In the genomic region with DNA sequence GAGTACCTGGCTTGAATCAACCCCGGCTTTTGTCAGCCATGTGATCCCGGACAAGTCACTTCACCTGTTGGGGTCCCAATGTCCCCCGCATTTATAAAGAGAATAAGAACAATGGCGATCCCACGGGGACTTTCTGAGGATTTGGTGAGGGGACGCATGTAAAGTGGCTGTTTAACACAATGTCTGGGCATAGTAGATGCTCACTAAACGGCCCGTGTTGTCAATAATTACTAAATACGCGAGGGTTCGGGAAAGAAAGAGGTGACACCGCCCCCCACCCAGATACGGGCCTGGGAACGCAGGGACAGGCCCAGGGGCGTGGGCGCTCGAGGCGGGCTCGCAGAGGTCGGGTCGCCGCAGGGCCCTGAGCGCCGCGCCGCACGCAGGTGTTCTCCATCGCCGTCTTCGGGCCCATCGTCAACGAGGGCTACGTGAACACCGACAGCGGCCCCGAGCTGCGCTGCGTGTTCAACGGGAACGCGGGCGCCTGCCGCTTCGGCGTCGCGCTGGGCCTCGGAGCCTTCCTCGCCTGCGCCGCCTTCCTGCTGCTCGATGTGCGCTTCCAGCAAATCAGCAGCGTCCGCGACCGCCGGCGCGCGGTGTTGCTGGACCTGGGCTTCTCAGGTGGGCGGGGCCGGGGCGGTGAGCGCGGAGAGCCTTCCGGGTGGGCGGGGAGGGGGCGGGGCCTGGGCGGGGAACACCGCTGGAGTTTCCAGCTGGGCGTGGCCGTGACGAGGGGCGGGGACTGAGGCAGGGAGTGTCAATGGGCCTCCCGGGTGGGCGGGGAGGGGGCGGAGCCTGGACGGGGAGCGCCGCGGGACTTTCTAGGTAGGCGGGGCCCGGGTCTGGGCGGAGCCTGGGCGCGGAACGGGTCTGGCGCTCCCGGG, we compare ENCODE assay signal across 8 cellular contexts. TPM values are rescaled to one million over a fixed set of nuclear protein-coding genes. Genes with fewer than 3 reads are reported as not detected.
DNase-seq lines count a peak whose midpoint lies in the region; ATAC-seq and TF ChIP-seq lines count a peak whose summit lies in the region.

No MANE protein-coding gene starts in this region.

- H3K27ac ChIP-seq in RWPE1 (peak overlapping the region; percentile 71), neuronal stem cell (replicated peaks; ENCODE audit: low read length) (no peak overlapping the region)

- WGBS in neuronal stem cell (ENCODE audit: extremely low coverage in 2 of 2, insufficient read length in 2 of 2, insufficient replicate concordance in 1 of 2), 2 donors: no CpG with 5 or more reads among the region's 90 CpGs

- peak overlapping the region; percentile 75 for H2AK5ac ChIP-seq in neuronal stem cell (ENCODE audit: low read depth, low read length)

- peak overlapping the region; percentile 77 for H3K4me2 ChIP-seq in neuronal stem cell (ENCODE audit: insufficient read depth, low read length, poor library complexity, severe bottlenecking)

- H3K79me1 ChIP-seq in neuronal stem cell (ENCODE audit: low read depth, low read length): peaks cover 4% of the 10 kb centered on the region

- no peak overlapping the region for H4K8ac ChIP-seq in neuronal stem cell (ENCODE audit: low read depth, low read length)

- peaks cover 26% of the 10 kb centered on the region for H3K4me1 Mint-ChIP-seq in stimulated activated naive CD8-positive, alpha-beta T cell treated with anti-CD3 and anti-CD28 coated beads, Interleukin-15, Interleukin-2, amounts not matched to agents 100 ng/mL and 50 ng/mL, for 24 hours (ENCODE audit: low read depth)

- no peak overlapping the region for H2BK120ac ChIP-seq in neuronal stem cell (ENCODE audit: low read depth, low read length)

- peak overlapping the region; percentile 98 for H2BK15ac ChIP-seq in neuronal stem cell (ENCODE audit: low read length)

- peak overlapping the region; percentile 81 for H2AFZ ChIP-seq in neuronal stem cell (ENCODE audit: low read length)

- peaks cover 4% of the 10 kb centered on the region for H3K36me3 Mint-ChIP-seq in stimulated activated naive CD8-positive, alpha-beta T cell treated with anti-CD3 and anti-CD28 coated beads, Interleukin-15, Interleukin-2, amounts not matched to agents 100 ng/mL and 50 ng/mL, for 24 hours (ENCODE audit: low read depth)

- H3K9ac ChIP-seq in neuronal stem cell (ENCODE audit: low read depth, low read length, poor library complexity): peak overlapping the region; percentile 86

- peak overlapping the region; percentile 92 for H3K18ac ChIP-seq in neuronal stem cell (ENCODE audit: low read length)

- peak overlapping the region; percentile 99 for H3K23ac ChIP-seq in neuronal stem cell (ENCODE audit: low read depth, low read length, poor library complexity)

- peak; percentile 59 for ATAC-seq in HG02885 (IDR thresholded peaks at IDR 0.05; ENCODE audit: poor library complexity, unreplicated experiment)

- CTCF ChIA-PET in RWPE1 (lab: Yijun Ruan, JAX): interaction anchor here (0.7 kb wide), 1 partner anchor 164 kb away, joined by 3 read pairs; a partner anchor contains a TSS

- peak overlapping the region; percentile 33 to 74 for H3K4me3 ChIP-seq in neuronal stem cell (ENCODE audit: low read length in 2 of 2)

- H3K4me1 ChIP-seq in neuronal stem cell (ENCODE audit: control insufficient read depth in 2 of 2, insufficient read depth in 1 of 2, low read depth in 1 of 2, low read length in 2 of 2): peaks cover 12 to 18% of the 10 kb centered on the region in 2 donors

- H3K27ac Mint-ChIP-seq in stimulated activated naive CD8-positive, alpha-beta T cell treated with anti-CD3 and anti-CD28 coated beads, Interleukin-15, Interleukin-2, amounts not matched to agents 100 ng/mL and 50 ng/mL, for 24 hours: peak overlapping the region; percentile 78

- H3K4ac ChIP-seq in neuronal stem cell (ENCODE audit: low read length): no peak overlapping the region

- peak overlapping the region; percentile 66 for H3K4me3 Mint-ChIP-seq in stimulated activated naive CD8-positive, alpha-beta T cell treated with anti-CD3 and anti-CD28 coated beads, Interleukin-15, Interleukin-2, amounts not matched to agents 100 ng/mL and 50 ng/mL, for 24 hours

- DNase-seq in RWPE1 (ENCODE audit: low spot score) (peak; percentile 90), foreskin melanocyte (peak; percentile 58), neuronal stem cell (ENCODE audit: low spot score) (peak; percentile 92), NCI-H2029 treated with DMSO at 0.1 percent for 48 hours (lab: John Stamatoyannopoulos, UW) (no peak)
- DNase-seq in activated naive CD4-positive, alpha-beta T cell treated with Interleukin-2 at 50 U/mL for 16 hours: peak; percentile 96

- peaks cover 6 to 13% of the 10 kb centered on the region in 2 donors for H3K36me3 ChIP-seq in neuronal stem cell (replicated peaks in 1 of 2; ENCODE audit: control insufficient read depth in 2 of 2, insufficient read depth in 2 of 2, low read length in 2 of 2)

- peak; percentile 76 for TF ChIP-seq POLR2A in GM15510 (IDR thresholded peaks at IDR 0.05; ENCODE audit: borderline replicate concordance, extremely low read depth, insufficient read length)

- H4K91ac ChIP-seq in neuronal stem cell (ENCODE audit: low read depth, low read length, poor library complexity): no peak overlapping the region

- H3K9me3 Mint-ChIP-seq in stimulated activated naive CD8-positive, alpha-beta T cell treated with anti-CD3 and anti-CD28 coated beads, Interleukin-15, Interleukin-2, amounts not matched to agents 100 ng/mL and 50 ng/mL, for 24 hours: no peaks in the 10 kb centered on the region

- no peak overlapping the region for H3K14ac ChIP-seq in neuronal stem cell (ENCODE audit: low read length)

- peak overlapping the region; percentile 73 for H2BK12ac ChIP-seq in neuronal stem cell (ENCODE audit: low read length)

- H3K27me3 ChIP-seq in neuronal stem cell (ENCODE audit: control insufficient read depth in 3 of 3, insufficient read depth in 3 of 3, low read depth in 1 of 3, low read length in 3 of 3): peaks cover 18 to 37% (median 34%) of the 10 kb centered on the region in 3 experiments

- no peak for TF ChIP-seq CTCF in RWPE1 (conservative IDR thresholded peaks at IDR 0.05; ENCODE audit: low read depth)

- peaks cover 0 to 4% of the 10 kb centered on the region in 2 donors for H3K9me3 ChIP-seq in neuronal stem cell (replicated peaks in 1 of 2; ENCODE audit: control insufficient read depth in 2 of 2, insufficient read depth in 1 of 2, low read depth in 1 of 2, low read length in 2 of 2)

- POLR2A ChIA-PET in RWPE1 (lab: Yijun Ruan, JAX; ENCODE audit: low non-redundant PET): interaction anchor here (0.6 kb wide), 1 partner anchor 11 kb away, joined by 3 read pairs; no protein-coding TSS in a partner anchor

- H3K27me3 Mint-ChIP-seq in stimulated activated naive CD8-positive, alpha-beta T cell treated with anti-CD3 and anti-CD28 coated beads, Interleukin-15, Interleukin-2, amounts not matched to agents 100 ng/mL and 50 ng/mL, for 24 hours: peaks cover 17% of the 10 kb centered on the region

- peak overlapping the region; percentile 39 for H2BK5ac ChIP-seq in neuronal stem cell (ENCODE audit: low read length)

RNA-seq across cellular contexts. Expression of a gene that starts 2.1 kb away (rescaled TPM):
- 17.3 TPM for polyA plus RNA-seq in neuronal stem cell (2013, experiment 1 of 2)
- 17.9 TPM for polyA plus RNA-seq in neuronal stem cell (2013, experiment 2 of 2)

RNA-seq across cellular contexts. Expression of a gene that starts 7.8 kb away (rescaled TPM):
- polyA plus RNA-seq in neuronal stem cell (2013, experiment 1 of 2): 32.3 TPM
- 33.5 TPM for polyA plus RNA-seq in neuronal stem cell (2013, experiment 2 of 2)

RNA-seq across cellular contexts. Expression of a gene that starts 10.6 kb away (rescaled TPM):
- 0.14 TPM for polyA plus RNA-seq in neuronal stem cell (2013, experiment 1 of 2)
- 0.08 TPM for polyA plus RNA-seq in neuronal stem cell (2013, experiment 2 of 2)

RNA-seq across cellular contexts. Expression of a gene that starts 17.8 kb away (rescaled TPM):
- polyA plus RNA-seq in neuronal stem cell (2013, experiment 1 of 2): 21.3 TPM
- 20.9 TPM for polyA plus RNA-seq in neuronal stem cell (2013, experiment 2 of 2)

RNA-seq across cellular contexts. Expression of a gene that starts 20.0 kb away (rescaled TPM):
- 20.3 TPM for polyA plus RNA-seq in neuronal stem cell (2013, experiment 1 of 2)
- polyA plus RNA-seq in neuronal stem cell (2013, experiment 2 of 2): 19.7 TPM
